ENCODE assay signal across 10 cellular contexts in the genomic region with DNA sequence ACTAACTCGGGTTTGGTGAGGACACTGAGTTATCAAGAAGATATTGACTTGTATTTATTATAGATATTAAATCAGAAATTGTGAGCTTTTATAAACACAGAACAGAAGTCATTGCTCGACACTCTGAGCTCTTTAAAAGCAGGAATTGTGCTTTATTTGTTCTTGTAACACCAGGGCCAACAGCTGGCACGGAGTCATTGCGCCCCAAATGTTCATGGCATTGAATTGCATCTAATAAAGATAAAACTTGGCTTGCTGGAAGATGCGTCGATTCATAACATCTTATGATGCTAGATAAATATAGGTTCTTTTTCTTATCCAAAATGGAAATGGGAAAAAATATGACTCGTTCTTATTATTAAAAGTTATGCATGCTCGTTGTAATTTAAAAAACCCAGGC. TPM values are rescaled to one million over a fixed set of nuclear protein-coding genes. Genes with fewer than 3 reads are reported as not detected.
DNase-seq lines count a peak whose midpoint lies in the region; ATAC-seq, FAIRE-seq and TF ChIP-seq lines count a peak whose summit lies in the region.
"Had no signal": no experiment of that assay in that cellular context is flagged by ENCODE, and none has a peak within 500 bp of the region (broad histone marks: within the 10 kb centered on the region; RNA-seq: fewer than 3 reads in every experiment).

No MANE protein-coding gene starts in this region.

- no peak overlapping the region for H3K4me3 ChIP-seq in GM12878
- no peak overlapping the region for H3K4me3 ChIP-seq in tibial artery

- TF ChIP-seq RAD21 in GM12878 (IDR thresholded peaks at IDR 0.05; ENCODE audit: insufficient read depth, low read depth, low read length): peak; percentile 21; the same call in 1 of the 2 replicates

- no peaks in the 10 kb centered on the region; the same call in 2 of the 3 replicates for H3K9me3 ChIP-seq in GM12878 (replicated peaks; ENCODE audit: control insufficient read depth, insufficient read depth, low read length)
- H3K9me3 ChIP-seq in tibial artery: peaks cover 0 to 6% (median 0%) of the 10 kb centered on the region in 3 donors

- WGBS in GM12878 (ENCODE audit: insufficient coverage, insufficient replicate concordance, low lambda C conversion rate, missing lambda C conversion rate): 44% methylated on average over 8 of the region's 8 CpGs

- TF ChIP-seq CTCF in GM12878 (IDR thresholded peaks at IDR 0.05 in 2 of 3, conservative IDR thresholded peaks at IDR 0.05 in 1 of 3; ENCODE audit: control insufficient read depth in 2 of 3, extremely low read depth in 1 of 3, insufficient read depth in 1 of 3, low read depth in 3 of 3, low read length in 3 of 3): 0 out of 6 replicates have a peak, but pooled peaks of 2 of the 3 experiments have one; percentile 1 to 25
- TF ChIP-seq CTCF in nephron (IDR thresholded peaks at IDR 0.05; ENCODE audit: unreplicated experiment in 3 of 3): peak in 2 of 3 experiments; percentile 19 to 21
- no peak for TF ChIP-seq CTCF in tibial artery (IDR thresholded peaks at IDR 0.05)

- no peaks in the 10 kb centered on the region for H3K79me2 ChIP-seq in GM12878 (ENCODE audit: control insufficient read depth, insufficient read depth, low read length)

- peaks cover 4% of the 10 kb centered on the region for H3K27me3 Mint-ChIP-seq in nephron (ENCODE audit: low read depth)

- no TSS peak for BruUV-seq in GM12878 (replicated peaks; lab: Mats Ljungman, UMichigan)

- SMC1A ChIA-PET in GM12878 (lab: Charles Lee; ENCODE audit: uncharacterized antibody, unreplicated experiment): interaction anchor here (1.0 kb wide), 1 partner anchor 52 kb away, joined by 3 read pairs; no protein-coding TSS in a partner anchor

- no peak for TF ChIP-seq EP300 in GM12878 (IDR thresholded peaks at IDR 0.05; ENCODE audit: borderline replicate concordance in 1 of 2, control insufficient read depth in 1 of 2, low read depth in 2 of 2, low read length in 2 of 2)

- CTCF ChIA-PET in GM12878 (lab: Yijun Ruan, JAX): interaction anchor here (1.0 kb wide), 1 partner anchor 67 kb away, joined by 3 read pairs; no protein-coding TSS in a partner anchor

- intact Hi-C loops in GM12878 (cut with micrococcal nuclease; ENCODE audit: unreplicated experiment) (no loop called here), tibial artery (cut with DNase I; ENCODE audit: low total_unique reads) (no loop called here)

- no peak overlapping the region for H3K9ac ChIP-seq in GM12878 (ENCODE audit: control insufficient read depth, insufficient read depth, low read length)

- H3K36me3 ChIP-seq in GM12878 (ENCODE audit: control insufficient read depth in 2 of 2, insufficient read depth in 2 of 2, low read length in 1 of 2): no peaks in the 10 kb centered on the region
- H3K36me3 ChIP-seq in tibial artery: no peaks in the 10 kb centered on the region

- H3K4me3 Mint-ChIP-seq in nephron: no peak overlapping the region
- H3K4me3 Mint-ChIP-seq: activated CD4-positive, alpha-beta T cell treated with anti-CD3 and anti-CD28 coated beads, Interleukin-2, amount 10 ng/mL, durations not matched to agents 7 days and 5 days had no signal

- H3K27ac ChIP-seq in GM12878 (ENCODE audit: control insufficient read depth, insufficient read depth) (no peak overlapping the region), tibial artery (no peak overlapping the region)

- no peaks in the 10 kb centered on the region; a peak in 1 of 4 replicates for H3K27me3 ChIP-seq in GM12878 (replicated peaks in 1 of 2; ENCODE audit: control insufficient read depth in 2 of 2, insufficient read depth in 2 of 2, low read length in 1 of 2)
- no peaks in the 10 kb centered on the region for H3K27me3 ChIP-seq in tibial artery

- POLR2A ChIA-PET in GM12878 (lab: Charles Lee): no interaction called here

- H3K9me3 Mint-ChIP-seq in nephron: peaks cover 10% of the 10 kb centered on the region

- H2AFZ ChIP-seq in GM12878 (ENCODE audit: control insufficient read depth, low read depth, low read length): no peak overlapping the region

- FAIRE-seq in GM12878 (lab: Jason Lieb, UNC): no peak

- H3K27ac Mint-ChIP-seq in nephron: no peak overlapping the region
- H3K27ac Mint-ChIP-seq: activated CD4-positive, alpha-beta T cell treated with anti-CD3 and anti-CD28 coated beads, Interleukin-2, amount 10 ng/mL, durations not matched to agents 7 days and 5 days had no signal

- no peak for TF ChIP-seq POLR2A in GM12878 (IDR thresholded peaks at IDR 0.05; ENCODE audit: low read depth, low read length)

- H3K36me3 Mint-ChIP-seq in nephron (ENCODE audit: low read depth): no peaks in the 10 kb centered on the region

- no peak for ATAC-seq in GM12878

- RAD21 ChIA-PET in GM12878 (lab: Charles Lee; ENCODE audit: unreplicated experiment): no interaction called here

- in situ Hi-C loops in GM12878 (cut with MboI): no loop called here

- DNase-seq in COLO668 (lab: John Stamatoyannopoulos, UW; ENCODE audit: unreplicated experiment) (peak; percentile 21), LHCN-M2 (ENCODE audit: low read depth) (peak; percentile 48), GM12878 (ENCODE audit: low read depth, low spot score) (no peak), NCI-H2107 treated with DMSO at 0.1 percent for 48 hours (lab: John Stamatoyannopoulos, UW; ENCODE audit: unreplicated experiment) (no peak), tibial artery (no peak)
- DNase-seq in stimulated activated CD4-positive, alpha-beta T cell treated with anti-CD3 and anti-CD28 coated beads, Interleukin-2, amount 100 ng/mL, for 48 hours: no peak
- DNase-seq in stimulated activated CD4-positive, alpha-beta T cell treated with anti-CD3 and anti-CD28 coated beads, Interleukin-12 subunit alpha, Interleukin-12 subunit beta, amount 100 ng/mL, for 4 hours: no peak
- DNase-seq: activated CD4-positive, alpha-beta T cell treated with anti-CD3 and anti-CD28 coated beads, Interleukin-2, amount 10 ng/mL, durations not matched to agents 7 days and 5 days; GF-D8 had no signal

- peaks cover 38% of the 10 kb centered on the region for H3K4me1 Mint-ChIP-seq in nephron
- H3K4me1 Mint-ChIP-seq: activated CD4-positive, alpha-beta T cell treated with anti-CD3 and anti-CD28 coated beads, Interleukin-2, amount 10 ng/mL, durations not matched to agents 7 days and 5 days had no signal

- H3K4me1 ChIP-seq in GM12878 (ENCODE audit: control insufficient read depth, insufficient read depth, low read length) (no peaks in the 10 kb centered on the region), tibial artery (no peaks in the 10 kb centered on the region)

- no peaks in the 10 kb centered on the region for H4K20me1 ChIP-seq in GM12878 (ENCODE audit: control insufficient read depth, insufficient read depth)

- H3K4me2 ChIP-seq in GM12878 (ENCODE audit: control insufficient read depth, insufficient read depth): no peak overlapping the region

TF ChIP-seq in GM12878, 131 proteins besides CTCF, POLR2A, EP300 and RAD21:
- TF ChIP-seq, protein P1, sequence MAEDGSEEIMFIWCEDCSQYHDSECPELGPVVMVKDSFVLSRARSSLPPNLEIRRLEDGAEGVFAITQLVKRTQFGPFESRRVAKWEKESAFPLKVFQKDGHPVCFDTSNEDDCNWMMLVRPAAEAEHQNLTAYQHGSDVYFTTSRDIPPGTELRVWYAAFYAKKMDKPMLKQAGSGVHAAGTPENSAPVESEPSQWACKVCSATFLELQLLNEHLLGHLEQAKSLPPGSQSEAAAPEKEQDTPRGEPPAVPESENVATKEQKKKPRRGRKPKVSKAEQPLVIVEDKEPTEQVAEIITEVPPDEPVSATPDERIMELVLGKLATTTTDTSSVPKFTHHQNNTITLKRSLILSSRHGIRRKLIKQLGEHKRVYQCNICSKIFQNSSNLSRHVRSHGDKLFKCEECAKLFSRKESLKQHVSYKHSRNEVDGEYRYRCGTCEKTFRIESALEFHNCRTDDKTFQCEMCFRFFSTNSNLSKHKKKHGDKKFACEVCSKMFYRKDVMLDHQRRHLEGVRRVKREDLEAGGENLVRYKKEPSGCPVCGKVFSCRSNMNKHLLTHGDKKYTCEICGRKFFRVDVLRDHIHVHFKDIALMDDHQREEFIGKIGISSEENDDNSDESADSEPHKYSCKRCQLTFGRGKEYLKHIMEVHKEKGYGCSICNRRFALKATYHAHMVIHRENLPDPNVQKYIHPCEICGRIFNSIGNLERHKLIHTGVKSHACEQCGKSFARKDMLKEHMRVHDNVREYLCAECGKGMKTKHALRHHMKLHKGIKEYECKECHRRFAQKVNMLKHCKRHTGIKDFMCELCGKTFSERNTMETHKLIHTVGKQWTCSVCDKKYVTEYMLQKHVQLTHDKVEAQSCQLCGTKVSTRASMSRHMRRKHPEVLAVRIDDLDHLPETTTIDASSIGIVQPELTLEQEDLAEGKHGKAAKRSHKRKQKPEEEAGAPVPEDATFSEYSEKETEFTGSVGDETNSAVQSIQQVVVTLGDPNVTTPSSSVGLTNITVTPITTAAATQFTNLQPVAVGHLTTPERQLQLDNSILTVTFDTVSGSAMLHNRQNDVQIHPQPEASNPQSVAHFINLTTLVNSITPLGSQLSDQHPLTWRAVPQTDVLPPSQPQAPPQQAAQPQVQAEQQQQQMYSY (CRISPR knock-in tag; IDR thresholded peaks at IDR 0.05): no peak
- no peak for TF ChIP-seq IKZF2 (IDR thresholded peaks at IDR 0.05)
- TF ChIP-seq BRCA1 (IDR thresholded peaks at IDR 0.05; ENCODE audit: low read depth, low read length): no peak
- no peak for TF ChIP-seq CEBPB (IDR thresholded peaks at IDR 0.05; ENCODE audit: borderline replicate concordance in 1 of 2, low read depth in 2 of 2, low read length in 2 of 2)
- TF ChIP-seq CHD4 (IDR thresholded peaks at IDR 0.05): no peak

RNA-seq across cellular contexts. Expression of a gene that starts 11.8 kb away (rescaled TPM):
- total RNA-seq in LHCN-M2 (2014; rRNA removed) (2.4 and 2.7 TPM in 2 replicates), GM12878 (2014; rRNA removed) (2.4 and 2.7 TPM in 2 replicates), GM12878 (2014; rRNA removed; fragmentation: Illumina TruSeq; extraction: Trizol) (1.7 and 2.1 TPM in 2 replicates), GM12878 (2021) (3.6 and 3.7 TPM in 2 replicates)
- polyA plus RNA-seq in LHCN-M2 (2012): 2.3 TPM
- total RNA-seq in GM12878 (2013; cell fraction: nucleolus; rRNA removed): 2.5 and 2.7 TPM in 2 replicates
- 0.89 TPM for polyA plus RNA-seq in GM12878 (2011; ENCODE audit: low read depth)
- polyA plus RNA-seq in GM12878 (2011; rRNA removed) (0.80 and 0.89 TPM in 2 replicates), GM12878 (2014; fragmentation: Illumina TruSeq; extraction: Trizol) (0.93 and 1.3 TPM in 2 replicates), GM12878 (2014; fragmentation: Nextera tagmentation; extraction: Ambion mirVana) (under 1 TPM; 0.21 to 0.93 TPM), GM12878 (2014; rRNA removed) (2.2 and 2.7 TPM in 2 replicates), GM12878 (2016; fragmentation: Nextera tagmentation; extraction: Ambion mirVana) (1 to 10 TPM in 1 of 2 experiments, under 1 TPM in 1; 0.63 to 2.8 TPM)
- 0.76 and 1.0 TPM in 2 replicates for polyA plus RNA-seq in GM12878 (2011; cell fraction: cytosol; rRNA removed)
- polyA plus RNA-seq in GM12878 (2011; cell fraction: nucleus; rRNA removed): 2.1 and 2.5 TPM in 2 replicates
- 1.7 TPM in 2 replicates for polyA plus RNA-seq in GM12878 (2012)
- 2.1 and 3.2 TPM in 2 replicates for polyA minus RNA-seq in GM12878 (2011; rRNA and poly(A)+ RNA removed)
- polyA minus RNA-seq in GM12878 (2011; cell fraction: cytosol; rRNA and poly(A)+ RNA removed): 0.31 and 0.40 TPM in 2 replicates
- 1.9 and 3.2 TPM in 2 replicates for polyA minus RNA-seq in GM12878 (2011; cell fraction: nucleus; rRNA and poly(A)+ RNA removed)

Comparison
In these comparisons a context has a peak if more than half of its experiments do, and no peak if none do; other contexts are left out.
1. DNase-seq: peak in COLO668 (single experiment) and LHCN-M2 (single experiment); none in GM12878 (single experiment), stimulated activated CD4-positive, alpha-beta T cell treated with anti-CD3 and anti-CD28 coated beads, Interleukin-2, amount 100 ng/mL, for 48 hours (0 of 2), stimulated activated CD4-positive, alpha-beta T cell treated with anti-CD3 and anti-CD28 coated beads, Interleukin-12 subunit alpha, Interleukin-12 subunit beta, amount 100 ng/mL, for 4 hours (single experiment), NCI-H2107 treated with DMSO at 0.1 percent for 48 hours (single experiment) and tibial artery (0 of 2).
2. CTCF ChIP-seq: peak in GM12878 (2 of 3) and nephron (2 of 3); none in tibial artery (0 of 2).